9 cellular contexts compared by ENCODE assay signal in genomic region chr3:16849240-16849639, GRCh38. TPM values are rescaled to one million over a fixed set of nuclear protein-coding genes. Genes with fewer than 3 reads are reported as not detected.
DNase-seq lines count a peak whose midpoint lies in the region; ATAC-seq and TF ChIP-seq lines count a peak whose summit lies in the region.
"Had no signal": no experiment of that assay in that cellular context is flagged by ENCODE, and none has a peak within 500 bp of the region (broad histone marks: within the 10 kb centered on the region; RNA-seq: fewer than 3 reads in every experiment).

No MANE protein-coding gene starts in this region.

- H3K27me3 ChIP-seq in spleen (replicated peaks in 1 of 7), result no peaks in the 10 kb centered on the region

- intact Hi-C loops in head of caudate nucleus (cut with DNase I), result no loop called here
- intact Hi-C loops in spleen (cut with DNase I; ENCODE audit: low total_unique reads), result no loop called here

- no peak for TF ChIP-seq POLR2A in spleen (IDR thresholded peaks at IDR 0.05)

- peak overlapping the region in 7 of 8 donors; percentile 52 to 82 (median 78) for H3K27ac ChIP-seq in spleen
- H3K27ac ChIP-seq: KMS-11 had no signal

- H3K36me3 ChIP-seq in spleen, result no peaks in the 10 kb centered on the region

- 7 to 13% (median 12%) methylated on average over 8 of the region's 8 CpGs for WGBS in spleen, 5 donors

- H3K4me3 ChIP-seq in spleen, result peak overlapping the region in 6 of 8 donors; percentile 1 to 52 (median 14)

- ATAC-seq in GM18858 (IDR thresholded peaks at IDR 0.05; ENCODE audit: unreplicated experiment) (peak; percentile 71), HG02885 (IDR thresholded peaks at IDR 0.05; ENCODE audit: poor library complexity, unreplicated experiment) (peak; percentile 90), HG03025 (IDR thresholded peaks at IDR 0.05; ENCODE audit: low FRiP score, unreplicated experiment) (no peak)

- no peaks in the 10 kb centered on the region for H3K9me3 ChIP-seq in spleen

- DNase-seq in NCI-H526 (lab: John Stamatoyannopoulos, UW), result peak; percentile 72 to 86
- peak; percentile 28 to 33 for DNase-seq in activated T-helper 1 cell treated with anti-CD3 and anti-CD28 coated beads, Interleukin-2, amount 50 U/mL, for 16 hours (ENCODE audit: low read depth in 1 of 2, low spot score in 1 of 2)
- peak; percentile 16 to 90 (median 66) for DNase-seq in head of caudate nucleus
- peak; percentile 85 for DNase-seq in spleen
- no peak for DNase-seq in HuH-7 (ENCODE audit: low spot score)

- no peak for TF ChIP-seq CTCF in spleen (IDR thresholded peaks at IDR 0.05 in 8 of 11, conservative IDR thresholded peaks at IDR 0.05 in 3 of 11)

- H3K4me1 ChIP-seq in spleen, result peaks cover 15 to 64% (median 24%) of the 10 kb centered on the region in 6 donors

RNA-seq across cellular contexts. Expression of gene PLCL2, which starts 35.5 kb away (rescaled TPM):
- 10 to 100 TPM; 41.0 to 60.4 (median 48.0) TPM for total RNA-seq in spleen
- polyA plus RNA-seq in spleen, result 1 to 10 TPM; 6.9 to 9.6 (median 7.3) TPM
